Comparison of ENCODE assay signal across 12 cellular contexts in the genomic region with DNA sequence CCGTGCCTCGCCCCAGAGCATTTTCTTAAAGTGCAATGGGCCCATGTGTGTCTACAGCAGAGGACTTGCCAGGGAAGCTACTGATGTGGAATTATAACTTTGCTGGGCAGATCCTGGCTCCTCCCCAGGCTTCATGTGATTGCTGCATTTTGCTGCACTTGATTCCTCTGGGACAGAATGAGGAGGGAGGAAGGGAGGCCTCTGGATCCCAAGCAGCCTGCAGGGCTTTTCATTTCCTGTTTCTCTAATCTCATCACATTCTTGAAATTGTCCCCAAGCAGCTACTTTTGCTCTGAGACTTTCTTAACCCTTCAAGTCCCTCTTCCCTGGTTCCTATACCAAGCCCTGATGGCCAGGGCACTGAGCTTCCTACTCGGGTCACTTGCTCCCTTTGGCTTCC.
DNase-seq lines count a peak whose midpoint lies in the region; ATAC-seq and TF ChIP-seq lines count a peak whose summit lies in the region.
"Had no signal": no experiment of that assay in that cellular context is flagged by ENCODE, and none has a peak within 500 bp of the region (broad histone marks: within the 10 kb centered on the region; RNA-seq: fewer than 3 reads in every experiment).

No MANE protein-coding gene starts in this region.

- H3K27ac ChIP-seq in heart right ventricle: peak overlapping the region in 9 of 10 donors; percentile 36 to 88 (median 82)
- peak overlapping the region; percentile 57 for H3K27ac ChIP-seq in psoas muscle

- peak; percentile 97 for DNase-seq in EH (ENCODE audit: low read depth)
- DNase-seq in T1000 (lab: John Stamatoyannopoulos, UW): peak; percentile 4
- DNase-seq in heart right ventricle: peak; percentile 48 to 80
- peak in 1 of 2 donors; percentile 68 for DNase-seq in psoas muscle
- DNase-seq in NCI-H510A (lab: John Stamatoyannopoulos, UW): no peak
- DNase-seq in activated T-cell treated with anti-CD3 and anti-CD28 coated beads for 4 hours: no peak
- DNase-seq: activated CD8-positive, alpha-beta T cell treated with anti-CD3 and anti-CD28 coated beads for 36 hours; dorsolateral prefrontal cortex; naive thymus-derived CD4-positive, alpha-beta T cell; NCI-H526 treated with DMSO at 0.1 percent for 48 hours had no signal

- TF ChIP-seq CTCF in heart right ventricle (IDR thresholded peaks at IDR 0.05): no peak
- TF ChIP-seq CTCF in psoas muscle (IDR thresholded peaks at IDR 0.05): no peak

- no peaks in the 10 kb centered on the region for H3K27me3 ChIP-seq in heart right ventricle
- H3K27me3 ChIP-seq in psoas muscle (ENCODE audit: insufficient read depth in 3 of 3, low read length in 2 of 3): no peaks in the 10 kb centered on the region
- H3K27me3 ChIP-seq: dorsolateral prefrontal cortex had no signal

- WGBS in heart right ventricle, 2 donors: 44 to 55% methylated on average over 3 of the region's 3 CpGs
- 41 to 60% (median 59%) methylated on average over 3 of the region's 3 CpGs for WGBS in psoas muscle, 3 donors

- no peak overlapping the region for H3K4me3 ChIP-seq in heart right ventricle
- no peak overlapping the region for H3K4me3 ChIP-seq in psoas muscle
- H3K4me3 ChIP-seq: dorsolateral prefrontal cortex had no signal

- no peaks in the 10 kb centered on the region for H3K36me3 ChIP-seq in heart right ventricle
- H3K36me3 ChIP-seq in psoas muscle (ENCODE audit: insufficient read depth in 1 of 2, low read depth in 1 of 2): no peaks in the 10 kb centered on the region

- intact Hi-C loops in heart right ventricle (cut with DNase I) (no loop called here), psoas muscle (cut with DNase I) (no loop called here)

- H3K4me1 ChIP-seq in heart right ventricle: peaks cover 7 to 45% (median 24%) of the 10 kb centered on the region in 9 donors
- peaks cover 25% of the 10 kb centered on the region for H3K4me1 ChIP-seq in psoas muscle

- peaks cover 0 to 7% (median 5%) of the 10 kb centered on the region in 11 donors for H3K9me3 ChIP-seq in heart right ventricle
- no peaks in the 10 kb centered on the region for H3K9me3 ChIP-seq in psoas muscle

- ATAC-seq in heart right ventricle (peak; percentile 76 to 94 (median 90)), psoas muscle (peak; percentile 41 to 75 (median 46)), GM18520 (IDR thresholded peaks at IDR 0.05; ENCODE audit: unreplicated experiment) (no peak), HG02798 (IDR thresholded peaks at IDR 0.05; ENCODE audit: poor library complexity, unreplicated experiment) (no peak)
- ATAC-seq: activated CD8-positive, alpha-beta T cell treated with anti-CD3 and anti-CD28 coated beads for 36 hours; naive thymus-derived CD4-positive, alpha-beta T cell had no signal

Comparison
In these comparisons a context has a peak if more than half of its experiments do, and no peak if none do; other contexts are left out.
1. DNase-seq: peak in EH (single experiment), T1000 (single experiment) and heart right ventricle (2 of 2); none in NCI-H510A (single experiment) and activated T-cell treated with anti-CD3 and anti-CD28 coated beads for 4 hours (single experiment).
2. ATAC-seq: peak in heart right ventricle (8 of 8) and psoas muscle (4 of 4); none in GM18520 (single experiment) and HG02798 (single experiment).